In the genomic region with DNA sequence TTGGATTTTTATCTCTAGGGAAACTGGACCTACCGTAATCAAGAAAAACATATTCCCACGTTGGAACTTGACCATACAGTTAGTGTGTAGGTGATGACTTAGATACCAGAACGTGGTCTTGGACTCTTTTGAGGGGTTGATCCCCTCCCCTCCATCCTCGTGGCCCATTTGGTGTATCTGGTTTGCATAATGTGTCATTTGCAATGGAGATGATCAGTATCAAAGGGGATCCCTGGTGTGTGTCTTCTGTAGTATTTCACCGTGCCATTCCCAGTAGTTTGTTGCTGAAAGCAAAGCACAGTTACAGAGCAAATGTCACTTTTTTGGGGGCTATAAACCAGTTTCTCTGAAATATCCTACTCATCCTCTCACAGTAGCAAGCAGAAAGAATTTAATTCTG, we compare ENCODE assay signal across 1 cellular context.
TF ChIP-seq lines count a peak whose summit lies in the region.

No MANE protein-coding gene starts in this region.

TF ChIP-seq in SK-N-SH, 30 proteins besides CTCF, POLR2A, EP300 and RAD21 (continued from another document):
- TF ChIP-seq, protein P1, sequence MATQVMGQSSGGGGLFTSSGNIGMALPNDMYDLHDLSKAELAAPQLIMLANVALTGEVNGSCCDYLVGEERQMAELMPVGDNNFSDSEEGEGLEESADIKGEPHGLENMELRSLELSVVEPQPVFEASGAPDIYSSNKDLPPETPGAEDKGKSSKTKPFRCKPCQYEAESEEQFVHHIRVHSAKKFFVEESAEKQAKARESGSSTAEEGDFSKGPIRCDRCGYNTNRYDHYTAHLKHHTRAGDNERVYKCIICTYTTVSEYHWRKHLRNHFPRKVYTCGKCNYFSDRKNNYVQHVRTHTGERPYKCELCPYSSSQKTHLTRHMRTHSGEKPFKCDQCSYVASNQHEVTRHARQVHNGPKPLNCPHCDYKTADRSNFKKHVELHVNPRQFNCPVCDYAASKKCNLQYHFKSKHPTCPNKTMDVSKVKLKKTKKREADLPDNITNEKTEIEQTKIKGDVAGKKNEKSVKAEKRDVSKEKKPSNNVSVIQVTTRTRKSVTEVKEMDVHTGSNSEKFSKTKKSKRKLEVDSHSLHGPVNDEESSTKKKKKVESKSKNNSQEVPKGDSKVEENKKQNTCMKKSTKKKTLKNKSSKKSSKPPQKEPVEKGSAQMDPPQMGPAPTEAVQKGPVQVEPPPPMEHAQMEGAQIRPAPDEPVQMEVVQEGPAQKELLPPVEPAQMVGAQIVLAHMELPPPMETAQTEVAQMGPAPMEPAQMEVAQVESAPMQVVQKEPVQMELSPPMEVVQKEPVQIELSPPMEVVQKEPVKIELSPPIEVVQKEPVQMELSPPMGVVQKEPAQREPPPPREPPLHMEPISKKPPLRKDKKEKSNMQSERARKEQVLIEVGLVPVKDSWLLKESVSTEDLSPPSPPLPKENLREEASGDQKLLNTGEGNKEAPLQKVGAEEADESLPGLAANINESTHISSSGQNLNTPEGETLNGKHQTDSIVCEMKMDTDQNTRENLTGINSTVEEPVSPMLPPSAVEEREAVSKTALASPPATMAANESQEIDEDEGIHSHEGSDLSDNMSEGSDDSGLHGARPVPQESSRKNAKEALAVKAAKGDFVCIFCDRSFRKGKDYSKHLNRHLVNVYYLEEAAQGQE (IDR thresholded peaks at IDR 0.05; ENCODE audit: low read depth, low read length) = no peak
